In genomic region chr7:14570750-14571607, GRCh38 we compare ENCODE assay signal across 1 cellular context.
TF ChIP-seq lines count a peak whose summit lies in the region.

No MANE protein-coding gene starts in this region.

TF ChIP-seq in liver, 16 proteins besides CTCF, POLR2A, EP300 and RAD21 (continued from another document):
- TF ChIP-seq ATF3 (IDR thresholded peaks at IDR 0.05), result peak; percentile 10
- TF ChIP-seq MAX (IDR thresholded peaks at IDR 0.05), result no peak
- no peak for TF ChIP-seq GABPA (IDR thresholded peaks at IDR 0.05 in 1 of 2, conservative IDR thresholded peaks at IDR 0.05 in 1 of 2)
- TF ChIP-seq HNF4A (conservative IDR thresholded peaks at IDR 0.05), result peak; percentile 52 to 82
- TF ChIP-seq RXRA (IDR thresholded peaks at IDR 0.05), result peak in 1 of 2 donors; percentile 43
- TF ChIP-seq ZBTB33 (IDR thresholded peaks at IDR 0.05), result no peak
- TF ChIP-seq SP1 (IDR thresholded peaks at IDR 0.05), result peak; percentile 89
